Comparison of ENCODE assay signal across 11 cellular contexts in the genomic region with DNA sequence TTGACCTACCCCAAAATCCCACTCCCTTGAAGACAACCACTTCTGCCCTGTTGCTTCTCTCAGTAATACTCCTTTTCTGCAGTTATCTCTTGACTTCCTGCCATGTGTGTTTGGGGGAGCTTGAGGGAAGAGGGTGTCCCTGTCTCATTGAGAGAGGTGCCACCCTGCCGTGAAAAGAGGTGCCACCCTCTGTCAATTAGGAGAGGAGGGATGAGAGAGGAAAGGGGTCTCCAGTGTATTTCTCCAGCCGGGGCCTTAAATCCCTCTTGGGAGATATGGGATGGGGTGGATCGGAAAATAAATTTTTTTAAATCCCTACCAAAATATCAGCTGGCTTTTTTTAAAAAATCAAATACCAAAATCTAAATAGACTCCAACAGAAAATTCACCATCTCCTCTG. TPM values are rescaled to one million over a fixed set of nuclear protein-coding genes. Genes with fewer than 3 reads are reported as not detected.
DNase-seq lines count a peak whose midpoint lies in the region; TF ChIP-seq lines count a peak whose summit lies in the region.
"Had no signal": no experiment of that assay in that cellular context is flagged by ENCODE, and none has a peak within 500 bp of the region (broad histone marks: within the 10 kb centered on the region; RNA-seq: fewer than 3 reads in every experiment).

No MANE protein-coding gene starts in this region.

- H3K4me3 ChIP-seq in DOHH2 (ENCODE audit: low read length) (peak overlapping the region; percentile 71), PC-9 (peak overlapping the region; percentile 60), endocrine pancreas (ENCODE audit: control insufficient read depth, insufficient read depth, low read length) (peak overlapping the region; percentile 42), neural progenitor cell (peak overlapping the region; percentile 70), uterus (peak overlapping the region in 1 of 2 donors; percentile 33)

- H3K27ac ChIP-seq in DOHH2 (ENCODE audit: low read depth, low read length), result no peak overlapping the region
- no peak overlapping the region for H3K27ac ChIP-seq in PC-9
- no peak overlapping the region for H3K27ac ChIP-seq in neural progenitor cell
- H3K27ac ChIP-seq in uterus, result no peak overlapping the region
- no peak overlapping the region for H3K27ac ChIP-seq in RWPE1
- H3K27ac ChIP-seq: epithelial cell of prostate, parathyroid adenoma had no signal

- H3K9me3 ChIP-seq in DOHH2 (ENCODE audit: control insufficient read depth, insufficient read depth, low read length) (no peaks in the 10 kb centered on the region), PC-9 (ENCODE audit: insufficient read depth, low read depth) (no peaks in the 10 kb centered on the region), endocrine pancreas (ENCODE audit: control insufficient read depth, low read length) (no peaks in the 10 kb centered on the region), neural progenitor cell (ENCODE audit: low read depth) (no peaks in the 10 kb centered on the region), uterus (no peaks in the 10 kb centered on the region)

- H3K36me3 ChIP-seq in DOHH2 (ENCODE audit: control insufficient read depth, low read length) (no peaks in the 10 kb centered on the region), PC-9 (ENCODE audit: low read depth) (no peaks in the 10 kb centered on the region), endocrine pancreas (ENCODE audit: control insufficient read depth, insufficient read depth, low read length) (peaks cover 2% of the 10 kb centered on the region), neural progenitor cell (no peaks in the 10 kb centered on the region), uterus (no peaks in the 10 kb centered on the region)

- peak overlapping the region; percentile 82 for H3K27ac Mint-ChIP-seq in neural progenitor cell

- TF ChIP-seq POLR2A in uterus (IDR thresholded peaks at IDR 0.05), result no peak

- POLR2A ChIA-PET in PC-9 (lab: Charles Lee; ENCODE audit: unreplicated experiment), result no interaction called here
- POLR2A ChIA-PET in RWPE1 (lab: Yijun Ruan, JAX; ENCODE audit: low non-redundant PET), result interaction anchor here (0.6 kb wide), 1 partner anchor 38 kb away, joined by 3 read pairs; no protein-coding TSS in a partner anchor

- no peaks in the 10 kb centered on the region for H3K27me3 Mint-ChIP-seq in neural progenitor cell (ENCODE audit: insufficient read depth, low read depth)

- H3F3A ChIP-seq in DOHH2 (ENCODE audit: control insufficient read depth, insufficient read depth), result no peaks in the 10 kb centered on the region
- H3F3A ChIP-seq in PC-9 (ENCODE audit: insufficient read depth, low read depth), result peaks cover 4% of the 10 kb centered on the region; the same call in 1 of the 2 replicates
- peaks cover 10% of the 10 kb centered on the region for H3F3A ChIP-seq in neural progenitor cell (ENCODE audit: low read depth)

- no peak for DNase-seq in PC-9
- DNase-seq in neural progenitor cell (ENCODE audit: low spot score), result no peak
- no peak for DNase-seq in uterus
- DNase-seq in RWPE1 (ENCODE audit: low spot score), result no peak
- no peak for DNase-seq in SIG-M5 treated with dmso at 0.1 percent for 504 hours (lab: John Stamatoyannopoulos, UW; ENCODE audit: unreplicated experiment)
- DNase-seq: amniotic stem cell, DND-41 had no signal

- peak overlapping the region; percentile 74 for H3K4me2 ChIP-seq in DOHH2 (ENCODE audit: low read length)
- peak overlapping the region; percentile 84 for H3K4me2 ChIP-seq in PC-9
- H3K4me2 ChIP-seq in neural progenitor cell, result peak overlapping the region; percentile 90

- H3K36me3 Mint-ChIP-seq in neural progenitor cell, result no peaks in the 10 kb centered on the region

- peaks cover 18% of the 10 kb centered on the region for H3K4me1 ChIP-seq in DOHH2 (ENCODE audit: control insufficient read depth, low read length)
- 0 out of 2 replicates have a peak, but pooled peaks cover 4% of the 10 kb centered on the region for H3K4me1 ChIP-seq in PC-9 (replicated peaks; ENCODE audit: insufficient read depth)
- H3K4me1 ChIP-seq in endocrine pancreas (ENCODE audit: control insufficient read depth, insufficient read depth, low read length), result no peaks in the 10 kb centered on the region
- peaks cover 11% of the 10 kb centered on the region for H3K4me1 ChIP-seq in neural progenitor cell
- H3K4me1 ChIP-seq in uterus, result no peaks in the 10 kb centered on the region

- no peaks in the 10 kb centered on the region for H3K9me2 ChIP-seq in DOHH2 (replicated peaks; ENCODE audit: control insufficient read depth, low read length)
- no peaks in the 10 kb centered on the region for H3K9me2 ChIP-seq in PC-9 (ENCODE audit: insufficient read depth)

- H3K9me3 Mint-ChIP-seq in neural progenitor cell, result no peaks in the 10 kb centered on the region

- peak overlapping the region; percentile 90 for H3K4me3 Mint-ChIP-seq in neural progenitor cell

- H3K79me2 ChIP-seq in DOHH2 (ENCODE audit: control insufficient read depth, low read length) (no peaks in the 10 kb centered on the region), PC-9 (ENCODE audit: low read depth) (no peaks in the 10 kb centered on the region), neural progenitor cell (ENCODE audit: low read depth) (no peaks in the 10 kb centered on the region)
- H3K79me2 ChIP-seq: parathyroid adenoma had no signal

- H3K9ac ChIP-seq in endocrine pancreas (ENCODE audit: control insufficient read depth, insufficient read depth, low read length), result peak overlapping the region; percentile 20
- H3K9ac ChIP-seq in neural progenitor cell, result no peak overlapping the region
- H3K9ac ChIP-seq: parathyroid adenoma had no signal

- TF ChIP-seq CTCF in DOHH2 (IDR thresholded peaks at IDR 0.05; ENCODE audit: low read depth, low read length, poor library complexity, severe bottlenecking) (no peak), PC-9 (conservative IDR thresholded peaks at IDR 0.05) (no peak), neural progenitor cell (IDR thresholded peaks at IDR 0.05) (no peak), uterus (IDR thresholded peaks at IDR 0.05) (no peak), RWPE1 (conservative IDR thresholded peaks at IDR 0.05; ENCODE audit: low read depth) (no peak)

- H3K27me3 ChIP-seq in DOHH2 (ENCODE audit: control insufficient read depth, low read length), result no peaks in the 10 kb centered on the region
- H3K27me3 ChIP-seq in PC-9 (ENCODE audit: insufficient read depth, low read depth), result no peaks in the 10 kb centered on the region
- H3K27me3 ChIP-seq in endocrine pancreas (ENCODE audit: control insufficient read depth, insufficient read depth, low read length), result no peaks in the 10 kb centered on the region
- no peaks in the 10 kb centered on the region for H3K27me3 ChIP-seq in neural progenitor cell
- H3K27me3 ChIP-seq in uterus, result no peaks in the 10 kb centered on the region

- H2AFZ ChIP-seq in PC-9, result no peak overlapping the region
- H2AFZ ChIP-seq in neural progenitor cell (replicated peaks), result no peak overlapping the region

- intact Hi-C loops in PC-9 (cut with micrococcal nuclease; ENCODE audit: unreplicated experiment), result no loop called here
- intact Hi-C loops in uterus (cut with DNase I; ENCODE audit: low total_unique reads), result no loop called here

- H4K20me1 ChIP-seq in DOHH2 (ENCODE audit: control insufficient read depth, insufficient read depth, low read depth, low read length) (no peaks in the 10 kb centered on the region), PC-9 (ENCODE audit: insufficient read depth) (no peaks in the 10 kb centered on the region), neural progenitor cell (ENCODE audit: low read depth) (peaks cover 18% of the 10 kb centered on the region)

- no TSS peak for BruUV-seq in PC-9 (replicated peaks; lab: Mats Ljungman, UMichigan)

- H3K4me1 Mint-ChIP-seq in neural progenitor cell, result peaks cover 24% of the 10 kb centered on the region

- CTCF ChIA-PET in PC-9 (lab: Charles Lee), result no interaction called here
- CTCF ChIA-PET in RWPE1 (lab: Yijun Ruan, JAX), result interaction anchor here (0.6 to 0.8 kb wide), 2 partner anchors 58 to 60 kb away, joined by 4 to 5 read pairs; no protein-coding TSS in a partner anchor

RNA-seq across cellular contexts. Expression of a gene that starts 16.5 kb away (rescaled TPM):
- total RNA-seq in PC-9 (2021) (146 and 187 TPM in 2 replicates), neural progenitor cell (ENCODE audit: low replicate concordance) (116 and 289 TPM in 2 replicates), uterus (100 to 1,000 TPM; 108 to 372 (median 158) TPM)

RNA-seq across cellular contexts. Expression of a gene that starts 16.8 kb away (rescaled TPM):
- total RNA-seq in PC-9 (2021) (17.3 and 21.2 TPM in 2 replicates), neural progenitor cell (ENCODE audit: low replicate concordance) (10.6 and 13.1 TPM in 2 replicates), uterus (10 to 100 TPM in 2 of 4 donors, 1 to 10 TPM in 2; 7.1 to 21.2 (median 13.3) TPM)

RNA-seq across cellular contexts. Expression of a gene that starts 25.0 kb away (rescaled TPM):
- 0.37 and 0.38 TPM in 2 replicates for total RNA-seq in PC-9 (2021)
- total RNA-seq in neural progenitor cell (ENCODE audit: low replicate concordance), result 0.34 TPM in 1 of 2 replicates, not detected in the other
- total RNA-seq in uterus, result under 1 TPM in 2 of 4 donors, not detected in 2; 0.40 to 0.48 TPM

RNA-seq across cellular contexts. Expression of a gene that starts 48.2 kb away (rescaled TPM):
- total RNA-seq in PC-9 (2021), result 6.6 and 9.2 TPM in 2 replicates
- 1.4 and 4.7 TPM in 2 replicates for total RNA-seq in neural progenitor cell (ENCODE audit: low replicate concordance)
- 1 to 10 TPM; 3.3 to 7.5 (median 4.8) TPM for total RNA-seq in uterus
